8 cellular contexts compared by ENCODE assay signal in the genomic region with DNA sequence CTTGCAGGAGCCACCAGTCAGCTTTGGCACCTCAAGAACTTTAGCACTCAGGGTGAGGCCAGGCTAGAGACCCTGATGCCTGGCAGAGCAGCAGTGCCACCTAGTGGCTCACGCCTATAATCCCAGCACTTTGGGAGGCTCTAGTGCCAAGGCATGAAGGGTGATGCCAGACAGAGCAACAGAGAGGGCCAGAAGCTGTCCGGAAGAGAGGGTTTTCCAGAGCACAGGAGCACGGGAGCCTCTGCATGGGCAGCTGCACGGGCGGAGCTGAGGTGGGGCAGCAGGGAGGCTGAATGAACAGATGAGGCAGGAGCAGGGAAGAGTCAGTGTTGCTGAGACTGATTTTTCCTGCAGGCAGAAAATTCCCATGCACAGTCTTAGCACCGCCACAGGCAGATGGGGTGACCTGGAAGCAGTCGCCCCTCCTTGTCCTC. TPM values are rescaled to one million over a fixed set of nuclear protein-coding genes. Genes with fewer than 3 reads are reported as not detected.
DNase-seq lines count a peak whose midpoint lies in the region; ATAC-seq and TF ChIP-seq lines count a peak whose summit lies in the region.

No MANE protein-coding gene starts in this region.

- H3K27ac ChIP-seq in naive thymus-derived CD4-positive, alpha-beta T cell (ENCODE audit: low read depth, low read length) = no peak overlapping the region

- peaks cover 0 to 3% (median 0%) of the 10 kb centered on the region in 7 donors for H3K4me1 Mint-ChIP-seq in naive thymus-derived CD4-positive, alpha-beta T cell

- H3K4me3 Mint-ChIP-seq in naive thymus-derived CD4-positive, alpha-beta T cell = no peak overlapping the region

- no peak overlapping the region for H3K4me3 ChIP-seq in epithelial cell of esophagus (ENCODE audit: low read length)
- no peak overlapping the region for H3K4me3 ChIP-seq in naive thymus-derived CD4-positive, alpha-beta T cell (ENCODE audit: low read length)

- no peaks in the 10 kb centered on the region for H3K9me3 Mint-ChIP-seq in naive thymus-derived CD4-positive, alpha-beta T cell

- peak; percentile 67 for ATAC-seq in GM18517 (IDR thresholded peaks at IDR 0.05; ENCODE audit: unreplicated experiment)
- peak; percentile 68 for ATAC-seq in HG03108 (IDR thresholded peaks at IDR 0.05; ENCODE audit: unreplicated experiment)
- peak; percentile 85 for ATAC-seq in naive thymus-derived CD4-positive, alpha-beta T cell

- intact Hi-C loops in naive thymus-derived CD4-positive, alpha-beta T cell (cut with micrococcal nuclease) = no loop called here

- H3K4me1 ChIP-seq in naive thymus-derived CD4-positive, alpha-beta T cell (ENCODE audit: control insufficient read depth in 2 of 2, insufficient read depth in 2 of 2, low read length in 2 of 2) = no peaks in the 10 kb centered on the region

- H3K9me3 ChIP-seq in naive thymus-derived CD4-positive, alpha-beta T cell (ENCODE audit: control insufficient read depth in 2 of 3, low read length in 3 of 3) = no peaks in the 10 kb centered on the region

- DNase-seq in AG08396 (ENCODE audit: low spot score) (peak; percentile 75), NCI-H748 treated with DMSO at 0.1 percent for 48 hours (lab: John Stamatoyannopoulos, UW) (peak; percentile 52), epithelial cell of esophagus (ENCODE audit: low read depth) (peak; percentile 74)
- DNase-seq in activated CD8-positive, alpha-beta memory T cell treated with anti-CD3 and anti-CD28 coated beads for 4 hours (ENCODE audit: low read depth in 2 of 2) = peak; percentile 20 to 25
- peak in 8 of 9 donors; percentile 23 to 61 (median 52) for DNase-seq in naive thymus-derived CD4-positive, alpha-beta T cell
- DNase-seq in stimulated activated naive CD4-positive, alpha-beta T cell (lab: John Stamatoyannopoulos, UW) = peak in 5 of 6 experiments; percentile 14 to 46 (median 22)

- CTCF ChIA-PET in naive thymus-derived CD4-positive, alpha-beta T cell (lab: Charles Lee) = interaction anchor here (0.7 kb wide), 2 partner anchors 181 to 229 kb away, joined by 3 read pairs; no protein-coding TSS in a partner anchor

- no peaks in the 10 kb centered on the region for H3K36me3 ChIP-seq in naive thymus-derived CD4-positive, alpha-beta T cell (ENCODE audit: control insufficient read depth in 2 of 3, insufficient read depth in 3 of 3, low read length in 3 of 3)

- peak; percentile 97 for TF ChIP-seq CTCF in epithelial cell of esophagus (IDR thresholded peaks at IDR 0.05; ENCODE audit: insufficient read depth, low read depth, low read length, missing control alignments)

- H3K27me3 ChIP-seq in naive thymus-derived CD4-positive, alpha-beta T cell (ENCODE audit: control insufficient read depth in 2 of 2, insufficient read depth in 2 of 2, low read length in 2 of 2) = no peaks in the 10 kb centered on the region

- peaks cover 0 to 11% (median 0%) of the 10 kb centered on the region in 5 donors for H3K27me3 Mint-ChIP-seq in naive thymus-derived CD4-positive, alpha-beta T cell

- no peaks in the 10 kb centered on the region for H3K36me3 Mint-ChIP-seq in naive thymus-derived CD4-positive, alpha-beta T cell

- POLR2A ChIA-PET in naive thymus-derived CD4-positive, alpha-beta T cell (lab: Charles Lee) = no interaction called here

- H3K27ac Mint-ChIP-seq in naive thymus-derived CD4-positive, alpha-beta T cell = peak overlapping the region in 1 of 9 donors; percentile 14

RNA-seq across cellular contexts. Expression of gene MYH3, which starts 38.9 kb away (rescaled TPM):
- 10 to 100 TPM in 2 of 5 experiments, 1 to 10 TPM in 3; 5.9 to 20.5 (median 7.6) TPM for total RNA-seq in naive thymus-derived CD4-positive, alpha-beta T cell
- polyA plus RNA-seq in naive thymus-derived CD4-positive, alpha-beta T cell = 1 to 10 TPM in 1 of 2 donors, under 1 TPM in 1; 0.38 to 1.8 TPM

Comparison
In these comparisons a context has a peak if more than half of its experiments do, and no peak if none do; other contexts are left out.
1. DNase-seq: peak in every context shown above with its lines; median percentile 75 in AG08396; 74 in epithelial cell of esophagus; 52 in NCI-H748 treated with DMSO at 0.1 percent for 48 hours; 52 in naive thymus-derived CD4-positive, alpha-beta T cell; 22 in activated CD8-positive, alpha-beta memory T cell treated with anti-CD3 and anti-CD28 coated beads for 4 hours; 22 in stimulated activated naive CD4-positive, alpha-beta T cell.